ENCODE assay signal across 8 cellular contexts in genomic region chr14:86038401-86038985, GRCh38.
A peak's percentile ranks its signal among the peaks of the same experiment; 100 is the strongest.
DNase-seq lines count a peak whose midpoint lies in the region; ATAC-seq, FAIRE-seq and TF ChIP-seq lines count a peak whose summit lies in the region.

No MANE protein-coding gene starts in this region.

- FAIRE-seq in D721Med (lab: Jason Lieb, UNC): no peak

- TF ChIP-seq CTCF in D721Med (IDR thresholded peaks at IDR 0.05; ENCODE audit: insufficient read depth, missing control alignments) (peak; percentile 56), astrocyte of the spinal cord (IDR thresholded peaks at IDR 0.05; ENCODE audit: low read depth, low read length) (peak; percentile 82)

- no peak overlapping the region for H3K4me3 ChIP-seq in astrocyte of the spinal cord (ENCODE audit: low read depth, low read length)

- DNase-seq in D721Med (ENCODE audit: insufficient read length, low spot score): no peak
- peak; percentile 2 to 18 for DNase-seq in SHP77 (lab: John Stamatoyannopoulos, UW)
- peak; percentile 49 for DNase-seq in astrocyte of the spinal cord (ENCODE audit: low read depth, low spot score)
- DNase-seq in kidney tubule cell (ENCODE audit: low spot score): peak; percentile 41
- peak; percentile 17 for DNase-seq in stimulated activated naive CD4-positive, alpha-beta T cell treated with Interleukin-2 at 50 U/mL for 16 hours (lab: John Stamatoyannopoulos, UW)

- ATAC-seq in GM19468 (IDR thresholded peaks at IDR 0.05; ENCODE audit: extremely low read depth, unreplicated experiment) (peak; percentile 73), HG03571 (IDR thresholded peaks at IDR 0.05; ENCODE audit: unreplicated experiment) (peak; percentile 79), HG02970 (IDR thresholded peaks at IDR 0.05; ENCODE audit: low FRiP score, unreplicated experiment) (no peak)

- in situ Hi-C loops in astrocyte of the spinal cord (cut with HindIII; ENCODE audit: low sequenced_read_pairs): no loop called here
